ENCODE assay signal across 18 cellular contexts in genomic region chr11:70573701-70574151, GRCh38.
DNase-seq lines count a peak whose midpoint lies in the region; ATAC-seq and TF ChIP-seq lines count a peak whose summit lies in the region.
"Had no signal": no experiment of that assay in that cellular context is flagged by ENCODE, and none has a peak within 500 bp of the region (broad histone marks: within the 10 kb centered on the region; RNA-seq: fewer than 3 reads in every experiment).

No MANE protein-coding gene starts in this region.

- no peaks in the 10 kb centered on the region for H3K9me3 Mint-ChIP-seq in endodermal cell
- H3K9me3 Mint-ChIP-seq: CD8-positive, alpha-beta T cell had no signal

- H3K27ac Mint-ChIP-seq in endodermal cell: no peak overlapping the region
- H3K27ac Mint-ChIP-seq: CD8-positive, alpha-beta T cell; HFFc6 had no signal

- H3K4me3 Mint-ChIP-seq in endodermal cell: no peak overlapping the region
- H3K4me3 Mint-ChIP-seq: CD8-positive, alpha-beta T cell; HFFc6 had no signal

- no peak for ATAC-seq in mucosa of descending colon
- ATAC-seq in upper lobe of right lung: no peak
- ATAC-seq: A549; CD8-positive, alpha-beta T cell had no signal

- intact Hi-C loops in mucosa of descending colon (cut with DNase I, micrococcal nuclease) (no loop called here), upper lobe of right lung (cut with DNase I) (no loop called here)

- H3K9me3 ChIP-seq in endodermal cell (ENCODE audit: control insufficient read depth, low read length) (no peaks in the 10 kb centered on the region), mucosa of descending colon (no peaks in the 10 kb centered on the region), upper lobe of right lung (no peaks in the 10 kb centered on the region)
- H3K9me3 ChIP-seq: A549, BE2C had no signal

- no peak overlapping the region for H3K4me3 ChIP-seq in H7 (ENCODE audit: insufficient read depth, low read depth, low read length)
- H3K4me3 ChIP-seq in endodermal cell (ENCODE audit: low read length): no peak overlapping the region
- no peak overlapping the region for H3K4me3 ChIP-seq in mucosa of descending colon
- H3K4me3 ChIP-seq in upper lobe of right lung: no peak overlapping the region
- H3K4me3 ChIP-seq: A549 had no signal

- H3K4me1 ChIP-seq in endodermal cell (ENCODE audit: control insufficient read depth, insufficient read depth, low read length) (no peaks in the 10 kb centered on the region), mucosa of descending colon (ENCODE audit: low read depth) (no peaks in the 10 kb centered on the region), upper lobe of right lung (peaks cover 5% of the 10 kb centered on the region)

- H3K27me3 ChIP-seq in H7 (ENCODE audit: control insufficient read depth, insufficient read depth, low read length) (no peaks in the 10 kb centered on the region), endodermal cell (ENCODE audit: control insufficient read depth, insufficient read depth, low read length, poor library complexity, severe bottlenecking) (no peaks in the 10 kb centered on the region), upper lobe of right lung (no peaks in the 10 kb centered on the region)
- H3K27me3 ChIP-seq: BE2C had no signal

- H3K27ac ChIP-seq in endodermal cell (ENCODE audit: low read depth, low read length) (no peak overlapping the region), upper lobe of right lung (no peak overlapping the region)
- H3K27ac ChIP-seq: A549, C4-2B had no signal

- H3K9ac ChIP-seq in endodermal cell (ENCODE audit: extremely low read depth, low read length, poor library complexity, severe bottlenecking): no peak overlapping the region

- DNase-seq in H7 (peak; percentile 50), endodermal cell (peak; percentile 31), mucosa of descending colon (peak in 2 of 3 donors; percentile 18 to 42), upper lobe of right lung (peak; percentile 53), NCI-H1092 (lab: John Stamatoyannopoulos, UW) (no peak), occipital lobe (lab: John Stamatoyannopoulos, UW) (no peak), SHP77 (lab: John Stamatoyannopoulos, UW) (no peak)
- DNase-seq: BE2C; CD8-positive, alpha-beta T cell; COR-L47; DMS153; DMS79 treated with DMSO at 0.1 percent for 48 hours; EL; HCEC 1CT; HFFc6; IMR-90 had no signal

- H3K36me3 Mint-ChIP-seq in endodermal cell (ENCODE audit: low read depth): no peaks in the 10 kb centered on the region
- H3K36me3 Mint-ChIP-seq: CD8-positive, alpha-beta T cell had no signal

- no peaks in the 10 kb centered on the region for H3K4me1 Mint-ChIP-seq in endodermal cell

- H3K36me3 ChIP-seq in H7 (replicated peaks; ENCODE audit: control insufficient read depth, insufficient read depth, low read length) (no peaks in the 10 kb centered on the region), endodermal cell (ENCODE audit: control insufficient read depth, insufficient read depth, low read length) (no peaks in the 10 kb centered on the region), mucosa of descending colon (ENCODE audit: low read depth) (no peaks in the 10 kb centered on the region), upper lobe of right lung (no peaks in the 10 kb centered on the region)
- H3K36me3 ChIP-seq: BE2C had no signal

- TF ChIP-seq CTCF in endodermal cell (conservative IDR thresholded peaks at IDR 0.05): no peak
- no peak for TF ChIP-seq CTCF in mucosa of descending colon (IDR thresholded peaks at IDR 0.05)
- TF ChIP-seq CTCF in upper lobe of right lung (IDR thresholded peaks at IDR 0.05): no peak

- H3K27me3 Mint-ChIP-seq in endodermal cell (ENCODE audit: insufficient read depth): no peaks in the 10 kb centered on the region

- WGBS in endodermal cell (ENCODE audit: insufficient coverage in 1 of 2, insufficient read length in 1 of 2), 2 experiments: 91 to 92% methylated on average over 5 to 13 of the region's 13 CpGs

Comparison
In these comparisons a context has a peak if more than half of its experiments do, and no peak if none do; other contexts are left out.
1. DNase-seq: peak in H7 (single experiment), endodermal cell (single experiment), mucosa of descending colon (2 of 3) and upper lobe of right lung (single experiment); none in NCI-H1092 (single experiment), occipital lobe (single experiment) and SHP77 (0 of 2).